8 cellular contexts compared by ENCODE assay signal in genomic region chr1:1407101-1407956, GRCh38. TPM values are rescaled to one million over a fixed set of nuclear protein-coding genes. Genes with fewer than 3 reads are reported as not detected.
DNase-seq lines count a peak whose midpoint lies in the region; ATAC-seq and TF ChIP-seq lines count a peak whose summit lies in the region.

Gene MRPL20, minus strand, starts transcription at chr1:1407293. Its CDS starts 76 bp downstream, at chr1:1407217.

- H3K27ac ChIP-seq in GM23338 (ENCODE audit: low read depth) (peak within 1 kb of the TSS; percentile 100), fibroblast of lung (ENCODE audit: insufficient read depth, low read length) (peak within 1 kb of the TSS; percentile 73)
- peak within 1 kb of the TSS; percentile 89 for H3K27ac ChIP-seq in naive thymus-derived CD4-positive, alpha-beta T cell (ENCODE audit: low read depth, low read length)

- peak within 1 kb of the TSS; percentile 91 for H3K27ac Mint-ChIP-seq in GM23338
- peak within 1 kb of the TSS; percentile 94 for H3K27ac Mint-ChIP-seq in activated T-helper 1 cell treated with anti-CD3 and anti-CD28 coated beads, Interleukin-12 subunit alpha, Interleukin-12 subunit beta, Interleukin-2, Interleukin-4 antibody, amounts not matched to agents 30 ng/mL and 10 ng/mL and 1 ng/mL, durations not matched to agents 14 hours and 24 hours and 36 hours
- peak within 1 kb of the TSS; percentile 90 to 97 (median 94) for H3K27ac Mint-ChIP-seq in naive thymus-derived CD4-positive, alpha-beta T cell
- peak within 1 kb of the TSS; percentile 98 for H3K27ac Mint-ChIP-seq in stimulated activated naive B cell treated with anti-CD40 and anti-IgM and Interleukin-4, amounts not matched to agents 10 μg/mL and 1 μg/mL and 100 μg/mL, for 72 hours

- peaks cover 73% of the 10 kb centered on the region for H3K36me3 Mint-ChIP-seq in GM23338 (ENCODE audit: low read depth)
- H3K36me3 Mint-ChIP-seq in activated T-helper 1 cell treated with anti-CD3 and anti-CD28 coated beads, Interleukin-12 subunit alpha, Interleukin-12 subunit beta, Interleukin-2, Interleukin-4 antibody, amounts not matched to agents 30 ng/mL and 10 ng/mL and 1 ng/mL, durations not matched to agents 14 hours and 24 hours and 36 hours (ENCODE audit: low read depth): peaks cover 29% of the 10 kb centered on the region
- peaks cover 0 to 26% (median 6%) of the 10 kb centered on the region in 5 donors for H3K36me3 Mint-ChIP-seq in naive thymus-derived CD4-positive, alpha-beta T cell
- H3K36me3 Mint-ChIP-seq in stimulated activated naive B cell treated with anti-CD40 and anti-IgM and Interleukin-4, amounts not matched to agents 10 μg/mL and 1 μg/mL and 100 μg/mL, for 72 hours: peaks cover 39 to 52% of the 10 kb centered on the region in 2 donors

- CTCF ChIA-PET in naive thymus-derived CD4-positive, alpha-beta T cell (lab: Charles Lee): interaction anchor here (0.9 kb wide), 1 partner anchor 32 kb away, joined by 3 read pairs; the partner anchor contains the start of gene AURKAIP1

- H3K9me3 Mint-ChIP-seq in GM23338: peaks cover 12% of the 10 kb centered on the region
- H3K9me3 Mint-ChIP-seq in activated T-helper 1 cell treated with anti-CD3 and anti-CD28 coated beads, Interleukin-12 subunit alpha, Interleukin-12 subunit beta, Interleukin-2, Interleukin-4 antibody, amounts not matched to agents 30 ng/mL and 10 ng/mL and 1 ng/mL, durations not matched to agents 14 hours and 24 hours and 36 hours: no peaks in the 10 kb centered on the region
- H3K9me3 Mint-ChIP-seq in naive thymus-derived CD4-positive, alpha-beta T cell: peaks cover 0 to 3% (median 0%) of the 10 kb centered on the region in 11 donors
- H3K9me3 Mint-ChIP-seq in stimulated activated naive B cell treated with anti-CD40 and anti-IgM and Interleukin-4, amounts not matched to agents 10 μg/mL and 1 μg/mL and 100 μg/mL, for 72 hours: no peaks in the 10 kb centered on the region

- H3K36me3 ChIP-seq in GM23338 (ENCODE audit: insufficient read depth) (peaks cover 32% of the 10 kb centered on the region), fibroblast of lung (ENCODE audit: control insufficient read depth, insufficient read depth, low read length) (peaks cover 11% of the 10 kb centered on the region)
- H3K36me3 ChIP-seq in naive thymus-derived CD4-positive, alpha-beta T cell (ENCODE audit: control insufficient read depth in 2 of 3, insufficient read depth in 3 of 3, low read length in 3 of 3): peaks cover 8 to 32% (median 12%) of the 10 kb centered on the region in 3 experiments

- H3K9me3 ChIP-seq in fibroblast of lung (ENCODE audit: control insufficient read depth, insufficient read depth, low read depth, low read length): no peaks in the 10 kb centered on the region
- H3K9me3 ChIP-seq in naive thymus-derived CD4-positive, alpha-beta T cell (ENCODE audit: control insufficient read depth in 2 of 3, low read length in 3 of 3): no peaks in the 10 kb centered on the region

- H3K4me2 ChIP-seq in GM23338 (peak within 1 kb of the TSS; percentile 75), fibroblast of lung (ENCODE audit: extremely low read depth, insufficient read depth, low read length) (peak within 1 kb of the TSS; percentile 81)

- peak within 1 kb of the TSS; percentile 76; the same call in 1 of the 2 replicates for H2AFZ ChIP-seq in GM23338
- H2AFZ ChIP-seq in fibroblast of lung (ENCODE audit: low read length): peak within 1 kb of the TSS; percentile 68

- H3K4me3 ChIP-seq in GM23338 (peak within 1 kb of the TSS; percentile 98), fibroblast of lung (replicated peaks in 1 of 4; ENCODE audit: control extremely low read depth in 1 of 4, insufficient read depth in 1 of 4, low read depth in 3 of 4, low read length in 4 of 4) (peak within 1 kb of the TSS; percentile 82 to 94 (median 92))
- peak within 1 kb of the TSS; percentile 89 for H3K4me3 ChIP-seq in naive thymus-derived CD4-positive, alpha-beta T cell (ENCODE audit: low read length)

- H3K79me2 ChIP-seq in GM23338 (replicated peaks; ENCODE audit: insufficient read depth): peaks cover 48% of the 10 kb centered on the region
- peaks cover 52% of the 10 kb centered on the region for H3K79me2 ChIP-seq in fibroblast of lung (ENCODE audit: control insufficient read depth, insufficient read depth, low read length)

- peaks cover 38% of the 10 kb centered on the region for H3K4me1 Mint-ChIP-seq in GM23338
- peaks cover 12% of the 10 kb centered on the region for H3K4me1 Mint-ChIP-seq in activated T-helper 1 cell treated with anti-CD3 and anti-CD28 coated beads, Interleukin-12 subunit alpha, Interleukin-12 subunit beta, Interleukin-2, Interleukin-4 antibody, amounts not matched to agents 30 ng/mL and 10 ng/mL and 1 ng/mL, durations not matched to agents 14 hours and 24 hours and 36 hours (ENCODE audit: low read depth)
- H3K4me1 Mint-ChIP-seq in naive thymus-derived CD4-positive, alpha-beta T cell: peaks cover 0 to 56% (median 33%) of the 10 kb centered on the region in 7 donors
- H3K4me1 Mint-ChIP-seq in stimulated activated naive B cell treated with anti-CD40 and anti-IgM and Interleukin-4, amounts not matched to agents 10 μg/mL and 1 μg/mL and 100 μg/mL, for 72 hours: peaks cover 26 to 67% of the 10 kb centered on the region in 2 donors

- H3K27me3 Mint-ChIP-seq in GM23338 (ENCODE audit: insufficient read depth, low read depth, poor library complexity): peaks cover 23% of the 10 kb centered on the region
- H3K27me3 Mint-ChIP-seq in activated T-helper 1 cell treated with anti-CD3 and anti-CD28 coated beads, Interleukin-12 subunit alpha, Interleukin-12 subunit beta, Interleukin-2, Interleukin-4 antibody, amounts not matched to agents 30 ng/mL and 10 ng/mL and 1 ng/mL, durations not matched to agents 14 hours and 24 hours and 36 hours (ENCODE audit: insufficient read depth): peaks cover 2% of the 10 kb centered on the region
- H3K27me3 Mint-ChIP-seq in naive thymus-derived CD4-positive, alpha-beta T cell: peaks cover 0 to 1% (median 0%) of the 10 kb centered on the region in 5 donors
- H3K27me3 Mint-ChIP-seq in stimulated activated naive B cell treated with anti-CD40 and anti-IgM and Interleukin-4, amounts not matched to agents 10 μg/mL and 1 μg/mL and 100 μg/mL, for 72 hours: no peaks in the 10 kb centered on the region

- peaks cover 56% of the 10 kb centered on the region for H3F3A ChIP-seq in GM23338 (replicated peaks; ENCODE audit: low read depth)

- no peaks in the 10 kb centered on the region for H3K9me2 ChIP-seq in GM23338 (ENCODE audit: insufficient read depth)

- POLR2A ChIA-PET in naive thymus-derived CD4-positive, alpha-beta T cell (lab: Charles Lee): interaction anchor here (0.6 to 5.6 kb wide), 11 partner anchors 12 to 448 kb away, joined by 3 to 80 read pairs (median 4); partner anchors contain the start of genes AURKAIP1, CCNL2, MIB2 and NOC2L

- H3K27me3 ChIP-seq in GM23338 (ENCODE audit: insufficient read depth): no peaks in the 10 kb centered on the region
- no peaks in the 10 kb centered on the region for H3K27me3 ChIP-seq in fibroblast of lung (ENCODE audit: control insufficient read depth, insufficient read depth, low read length)
- no peaks in the 10 kb centered on the region for H3K27me3 ChIP-seq in naive thymus-derived CD4-positive, alpha-beta T cell (ENCODE audit: control insufficient read depth in 2 of 2, insufficient read depth in 2 of 2, low read length in 2 of 2)

- H4K20me1 ChIP-seq in GM23338 (replicated peaks; ENCODE audit: insufficient read depth) (peaks cover 14% of the 10 kb centered on the region), fibroblast of lung (ENCODE audit: control insufficient read depth, extremely low read depth, insufficient read depth, low read length) (no peaks in the 10 kb centered on the region)

- intact Hi-C loops in activated T-helper 1 cell treated with anti-CD3 and anti-CD28 coated beads, Interleukin-12 subunit alpha, Interleukin-12 subunit beta, Interleukin-2, Interleukin-4 antibody, amounts not matched to agents 30 ng/mL and 10 ng/mL and 1 ng/mL, durations not matched to agents 14 hours and 24 hours and 36 hours (cut with micrococcal nuclease): loop anchor here (1.0 to 5.0 kb wide), 6 partner anchors 8 to 135 kb away; partner anchors contain the start of genes ATAD3B, AURKAIP1, CCNL2 and UBE2J2
- intact Hi-C loops in naive thymus-derived CD4-positive, alpha-beta T cell (cut with micrococcal nuclease): loop anchor here (1.0 to 10.0 kb wide), 9 partner anchors 8 to 291 kb away; partner anchors contain the start of genes AURKAIP1 (in 2 of the 2), ATAD3A (in 1 of the 2), ATAD3B (in 1 of the 2) and C1orf159 (in 1 of the 2)

- H3K9ac ChIP-seq in fibroblast of lung (ENCODE audit: insufficient read depth, low read length): peak within 1 kb of the TSS; percentile 95

- DNase-seq in Daoy (ENCODE audit: low read depth) (peak; percentile 96), GM23338 (ENCODE audit: low spot score) (peak; percentile 96), LHCN-M2 (ENCODE audit: low read depth) (peak; percentile 89), RPMI7951 (ENCODE audit: low read depth) (peak; percentile 89), fibroblast of lung (ENCODE audit: low read depth in 2 of 2) (peak; percentile 86 to 88)
- peak; percentile 96 for DNase-seq in activated T-helper 1 cell treated with anti-CD3 and anti-CD28 coated beads, Interleukin-12 subunit alpha, Interleukin-12 subunit beta, Interleukin-2, Interleukin-4 antibody, amounts not matched to agents 30 ng/mL and 10 ng/mL and 1 ng/mL, durations not matched to agents 14 hours and 24 hours and 36 hours (ENCODE audit: low spot score)
- DNase-seq in naive thymus-derived CD4-positive, alpha-beta T cell: peak; percentile 88 to 96 (median 94)
- DNase-seq in stimulated activated naive B cell treated with anti-CD40 and anti-IgM and Interleukin-4, amounts not matched to agents 10 μg/mL and 1 μg/mL and 100 μg/mL, for 72 hours: peak; percentile 92

- H3K4me1 ChIP-seq in GM23338 (ENCODE audit: insufficient read depth): peaks cover 39% of the 10 kb centered on the region
- peaks cover 3% of the 10 kb centered on the region for H3K4me1 ChIP-seq in fibroblast of lung (ENCODE audit: control insufficient read depth, extremely low read depth, insufficient read depth, low read length)
- peaks cover 19 to 20% of the 10 kb centered on the region in 2 donors for H3K4me1 ChIP-seq in naive thymus-derived CD4-positive, alpha-beta T cell (ENCODE audit: control insufficient read depth in 2 of 2, insufficient read depth in 2 of 2, low read length in 2 of 2)

- TF ChIP-seq CTCF in GM23338 (conservative IDR thresholded peaks at IDR 0.05; ENCODE audit: low read depth in 2 of 2) (no peak), fibroblast of lung (conservative IDR thresholded peaks at IDR 0.05 in 1 of 2, IDR thresholded peaks at IDR 0.05 in 1 of 2; ENCODE audit: low read depth in 1 of 2, low read length in 2 of 2) (no peak)

- peak; percentile 83 for ATAC-seq in GM23338
- ATAC-seq in naive thymus-derived CD4-positive, alpha-beta T cell: peak; percentile 97
- ATAC-seq in stimulated activated naive B cell treated with anti-CD40 and anti-IgM and Interleukin-4, amounts not matched to agents 10 μg/mL and 1 μg/mL and 100 μg/mL, for 72 hours (replicated peaks): peak; percentile 94 to 97

- peak within 1 kb of the TSS; percentile 93 for H3K4me3 Mint-ChIP-seq in GM23338
- H3K4me3 Mint-ChIP-seq in activated T-helper 1 cell treated with anti-CD3 and anti-CD28 coated beads, Interleukin-12 subunit alpha, Interleukin-12 subunit beta, Interleukin-2, Interleukin-4 antibody, amounts not matched to agents 30 ng/mL and 10 ng/mL and 1 ng/mL, durations not matched to agents 14 hours and 24 hours and 36 hours: peak within 1 kb of the TSS; percentile 95
- H3K4me3 Mint-ChIP-seq in naive thymus-derived CD4-positive, alpha-beta T cell: peak within 1 kb of the TSS; percentile 83 to 96 (median 93)
- H3K4me3 Mint-ChIP-seq in stimulated activated naive B cell treated with anti-CD40 and anti-IgM and Interleukin-4, amounts not matched to agents 10 μg/mL and 1 μg/mL and 100 μg/mL, for 72 hours: peak within 1 kb of the TSS; percentile 90 to 96

RNA-seq across cellular contexts. Expression of gene MRPL20, which starts in this region (rescaled TPM):
- 303 and 385 TPM in 2 replicates for total RNA-seq in Daoy (2014; rRNA removed; shearing (Covaris generic))
- total RNA-seq in GM23338 (2014; rRNA removed; shearing (Covaris generic)): 158 and 173 TPM in 2 replicates
- polyA plus RNA-seq in GM23338 (2016; fragmentation: Nextera tagmentation; extraction: Ambion mirVana): 319 and 344 TPM in 2 replicates
- total RNA-seq in LHCN-M2 (2014; rRNA removed): 126 and 134 TPM in 2 replicates
- polyA plus RNA-seq in LHCN-M2 (2012): 229 TPM
- 227 and 241 TPM in 2 replicates for total RNA-seq in RPMI7951 (2014; rRNA removed; shearing (Covaris generic))
- total RNA-seq in activated T-helper 1 cell treated with anti-CD3 and anti-CD28 coated beads, Interleukin-12 subunit alpha, Interleukin-12 subunit beta, Interleukin-2, Interleukin-4 antibody, amounts not matched to agents 30 ng/mL and 10 ng/mL and 1 ng/mL, durations not matched to agents 14 hours and 24 hours and 36 hours: 184 and 205 TPM in 2 replicates
- 80.1 and 81.7 TPM in 2 replicates for total RNA-seq in fibroblast of lung
- polyA plus RNA-seq in fibroblast of lung: 150 and 188 TPM in 2 replicates
- polyA plus RNA-seq in fibroblast of lung (2012): 155 and 217 TPM in 2 replicates
- polyA minus RNA-seq in fibroblast of lung (ENCODE audit: low replicate concordance): 27.3 and 44.5 TPM in 2 replicates
- total RNA-seq in naive thymus-derived CD4-positive, alpha-beta T cell: 100 to 1,000 TPM in 4 of 5 experiments, 10 to 100 TPM in 1; 91.2 to 135 (median 122) TPM
- polyA plus RNA-seq in naive thymus-derived CD4-positive, alpha-beta T cell: 100 to 1,000 TPM; 221 to 239 TPM

Comparison
In these comparisons a context has a peak if more than half of its experiments do, and no peak if none do; other contexts are left out.
1. Peak in every context shown above with its lines: DNase-seq, ATAC-seq, H3K4me3 ChIP-seq and H3K27ac ChIP-seq.